Comparison of ENCODE assay signal across 8 cellular contexts in the genomic region with DNA sequence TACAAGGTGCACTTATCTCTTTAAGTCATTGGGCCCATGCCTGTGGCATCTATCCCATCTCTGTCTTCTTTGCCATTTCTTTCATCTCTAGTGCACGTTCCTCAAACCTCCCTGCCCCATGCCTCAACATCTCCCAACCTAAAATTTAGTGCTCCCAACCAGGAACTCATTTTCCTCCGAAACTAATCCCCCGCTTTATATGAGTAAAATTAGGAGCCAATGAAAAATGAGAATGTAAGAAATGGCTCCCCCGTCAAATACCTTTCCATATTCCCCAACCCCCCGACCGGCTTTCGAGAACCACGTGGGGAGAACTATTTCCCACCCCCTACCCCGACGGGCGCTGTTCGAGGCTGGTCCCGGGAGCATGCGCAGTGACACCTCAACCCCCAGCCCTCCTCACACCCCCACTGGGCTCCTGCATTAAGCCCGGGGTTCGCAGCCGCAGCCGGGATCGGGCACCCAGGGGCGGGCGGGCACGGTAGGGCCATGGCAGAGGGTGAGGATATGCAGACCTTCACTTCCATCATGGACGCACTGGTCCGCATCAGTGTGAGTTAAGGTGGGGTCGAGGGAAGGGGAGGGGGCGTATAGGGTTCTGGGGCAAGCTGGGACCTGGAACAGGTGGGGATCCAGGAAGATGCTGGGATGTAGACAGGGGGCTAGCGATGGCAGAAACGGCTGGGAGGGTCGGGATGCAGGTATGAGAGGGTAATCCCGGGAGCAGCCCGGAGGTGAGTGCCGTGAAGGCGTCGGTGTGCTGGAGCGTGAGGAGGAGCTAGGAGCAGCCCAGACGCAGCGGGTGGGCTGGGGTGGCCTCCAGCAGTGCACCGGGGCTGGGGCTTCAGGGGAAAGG. TPM values are rescaled to one million over a fixed set of nuclear protein-coding genes. Genes with fewer than 3 reads are reported as not detected.
DNase-seq lines count a peak whose midpoint lies in the region; ATAC-seq and TF ChIP-seq lines count a peak whose summit lies in the region.

A gene with protein sequence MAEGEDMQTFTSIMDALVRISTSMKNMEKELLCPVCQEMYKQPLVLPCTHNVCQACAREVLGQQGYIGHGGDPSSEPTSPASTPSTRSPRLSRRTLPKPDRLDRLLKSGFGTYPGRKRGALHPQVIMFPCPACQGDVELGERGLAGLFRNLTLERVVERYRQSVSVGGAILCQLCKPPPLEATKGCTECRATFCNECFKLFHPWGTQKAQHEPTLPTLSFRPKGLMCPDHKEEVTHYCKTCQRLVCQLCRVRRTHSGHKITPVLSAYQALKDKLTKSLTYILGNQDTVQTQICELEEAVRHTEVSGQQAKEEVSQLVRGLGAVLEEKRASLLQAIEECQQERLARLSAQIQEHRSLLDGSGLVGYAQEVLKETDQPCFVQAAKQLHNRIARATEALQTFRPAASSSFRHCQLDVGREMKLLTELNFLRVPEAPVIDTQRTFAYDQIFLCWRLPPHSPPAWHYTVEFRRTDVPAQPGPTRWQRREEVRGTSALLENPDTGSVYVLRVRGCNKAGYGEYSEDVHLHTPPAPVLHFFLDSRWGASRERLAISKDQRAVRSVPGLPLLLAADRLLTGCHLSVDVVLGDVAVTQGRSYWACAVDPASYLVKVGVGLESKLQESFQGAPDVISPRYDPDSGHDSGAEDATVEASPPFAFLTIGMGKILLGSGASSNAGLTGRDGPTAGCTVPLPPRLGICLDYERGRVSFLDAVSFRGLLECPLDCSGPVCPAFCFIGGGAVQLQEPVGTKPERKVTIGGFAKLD (plus strand): TSS at position 372 of the 856 bp plus-strand sequence. CDS start 118 bp downstream, at position 490.

- H3K27ac Mint-ChIP-seq in activated T-cell treated with anti-CD3 and anti-CD28 coated beads, Interleukin-2, amount 50 U/mL, for 72 hours: peak within 1 kb of the TSS; percentile 98
- H3K27ac Mint-ChIP-seq in naive thymus-derived CD8-positive, alpha-beta T cell: peak within 1 kb of the TSS; percentile 98 to 100 (median 99)

- intact Hi-C loops in esophagus muscularis mucosa (cut with DNase I): loop anchor here (5.0 kb wide), 1 partner anchor 46 kb away; a partner anchor contains a TSS

- H3K4me1 Mint-ChIP-seq in activated T-cell treated with anti-CD3 and anti-CD28 coated beads, Interleukin-2, amount 50 U/mL, for 72 hours (ENCODE audit: low read depth): peaks cover 65% of the 10 kb centered on the region
- peaks cover 25 to 52% (median 49%) of the 10 kb centered on the region in 4 donors for H3K4me1 Mint-ChIP-seq in naive thymus-derived CD8-positive, alpha-beta T cell

- POLR2A ChIA-PET in naive thymus-derived CD8-positive, alpha-beta T cell (lab: Charles Lee): interaction anchor here (0.6 to 7.8 kb wide), 18 partner anchors 20 to 822 kb away, joined by 3 to 150 read pairs (median 6); a partner anchor contains a TSS

- peaks cover 0 to 24% (median 22%) of the 10 kb centered on the region in 4 donors for H3K36me3 ChIP-seq in esophagus muscularis mucosa

- no peaks in the 10 kb centered on the region for H3K9me3 Mint-ChIP-seq in activated T-cell treated with anti-CD3 and anti-CD28 coated beads, Interleukin-2, amount 50 U/mL, for 72 hours
- no peaks in the 10 kb centered on the region for H3K9me3 Mint-ChIP-seq in naive thymus-derived CD8-positive, alpha-beta T cell

- no peaks in the 10 kb centered on the region for H3K9me3 ChIP-seq in esophagus muscularis mucosa

- peak; percentile 53 for ATAC-seq in activated T-cell treated with anti-CD3 and anti-CD28 coated beads, Interleukin-2, amount 50 U/mL, for 72 hours (replicated peaks in 1 of 2)
- peak; percentile 21 to 33 for ATAC-seq in naive thymus-derived CD8-positive, alpha-beta T cell
- ATAC-seq in GM19452 (IDR thresholded peaks at IDR 0.05; ENCODE audit: unreplicated experiment): no peak

- peaks cover 26 to 57% (median 39%) of the 10 kb centered on the region in 4 donors for H3K4me1 ChIP-seq in esophagus muscularis mucosa

- peak within 1 kb of the TSS; percentile 98 to 99 for H3K4me3 Mint-ChIP-seq in activated T-cell treated with anti-CD3 and anti-CD28 coated beads, Interleukin-2, amount 50 U/mL, for 72 hours
- peak within 1 kb of the TSS; percentile 97 to 100 (median 99) for H3K4me3 Mint-ChIP-seq in naive thymus-derived CD8-positive, alpha-beta T cell

- H3K27me3 Mint-ChIP-seq in activated T-cell treated with anti-CD3 and anti-CD28 coated beads, Interleukin-2, amount 50 U/mL, for 72 hours (ENCODE audit: low read depth): no peaks in the 10 kb centered on the region
- peaks cover 0 to 2% (median 0%) of the 10 kb centered on the region in 5 donors for H3K27me3 Mint-ChIP-seq in naive thymus-derived CD8-positive, alpha-beta T cell

- TF ChIP-seq EP300 in esophagus muscularis mucosa (IDR thresholded peaks at IDR 0.05): no peak

- peaks cover 0 to 24% (median 14%) of the 10 kb centered on the region in 4 donors for H3K27me3 ChIP-seq in esophagus muscularis mucosa

- 3% methylated on average over 31 of the region's 38 CpGs for WGBS in esophagus muscularis mucosa

- peak within 1 kb of the TSS; percentile 91 to 97 (median 94) for H3K27ac ChIP-seq in esophagus muscularis mucosa (replicated peaks in 1 of 4)

- no peak for TF ChIP-seq POLR2A in esophagus muscularis mucosa (IDR thresholded peaks at IDR 0.05; ENCODE audit: low read depth)

- DNase-seq in AG09309 (ENCODE audit: low read depth) (no peak), HCEC 1CT (peak; percentile 53), NCI-H526 treated with DMSO at 0.1 percent for 48 hours (lab: John Stamatoyannopoulos, UW) (peak; percentile 90), esophagus muscularis mucosa (ENCODE audit: extremely low spot score) (peak; percentile 55), superior temporal gyrus (ENCODE audit: extremely low spot score) (peak; percentile 13)
- DNase-seq in activated T-cell treated with anti-CD3 and anti-CD28 coated beads, Interleukin-2, amount 50 U/mL, for 72 hours: peak; percentile 75 to 79
- peak in 7 of 10 donors; percentile 32 to 80 (median 47) for DNase-seq in naive thymus-derived CD8-positive, alpha-beta T cell

- H3K36me3 Mint-ChIP-seq in activated T-cell treated with anti-CD3 and anti-CD28 coated beads, Interleukin-2, amount 50 U/mL, for 72 hours (ENCODE audit: insufficient read depth in 2 of 2): peaks cover 6 to 8% of the 10 kb centered on the region in 2 donors
- H3K36me3 Mint-ChIP-seq in naive thymus-derived CD8-positive, alpha-beta T cell: peaks cover 0 to 23% (median 5%) of the 10 kb centered on the region in 3 donors

- no peak for TF ChIP-seq CTCF in AG09309 (IDR thresholded peaks at IDR 0.05; ENCODE audit: control insufficient read depth, insufficient read depth, low read depth, low read length, missing control alignments)
- TF ChIP-seq CTCF in esophagus muscularis mucosa (IDR thresholded peaks at IDR 0.05): peak in 1 of 3 experiments; percentile 12

- peak within 1 kb of the TSS; percentile 96 for H3K4me3 ChIP-seq in AG09309 (ENCODE audit: control insufficient read depth, low read depth, low read length)
- peak within 1 kb of the TSS; percentile 71 to 90 (median 84) for H3K4me3 ChIP-seq in esophagus muscularis mucosa

RNA-seq across cellular contexts. Expression of the gene that starts here (rescaled TPM):
- 1 to 10 TPM; 8.6 to 9.8 TPM for total RNA-seq in activated T-cell treated with anti-CD3 and anti-CD28 coated beads, Interleukin-2, amount 50 U/mL, for 72 hours
- 1 to 10 TPM in 1 of 4 donors, under 1 TPM in 2, not detected in 1; 0.13 to 1.7 (median 0.17) TPM for total RNA-seq in esophagus muscularis mucosa
- 1 to 10 TPM; 4.0 to 4.1 TPM for total RNA-seq in naive thymus-derived CD8-positive, alpha-beta T cell
- polyA plus RNA-seq in naive thymus-derived CD8-positive, alpha-beta T cell: under 1 TPM; 0.40 to 0.92 (median 0.60) TPM
